ENCODE assay signal across 26 cellular contexts in genomic region chr1:76793594-76793993, GRCh38.
"Had no signal": no experiment of that assay in that cellular context is flagged by ENCODE, and none has a peak within 500 bp of the region (broad histone marks: within the 10 kb centered on the region; RNA-seq: fewer than 3 reads in every experiment).

No MANE protein-coding gene starts in this region.

- H3K9me3 Mint-ChIP-seq: activated CD4-positive, alpha-beta memory T cell treated with anti-CD3 and anti-CD28 coated beads, Interleukin-2, amount 10 ng/mL, durations not matched to agents 7 days and 5 days; activated CD4-positive, alpha-beta T cell treated with anti-CD3 and anti-CD28 coated beads, Interleukin-2, amount 10 ng/mL, durations not matched to agents 7 days and 5 days; activated T-cell treated with anti-CD3 and anti-CD28 coated beads, Interleukin-2, amount 50 U/mL, for 4 hours; activated T-helper 17 cell treated with anti-CD3 and anti-CD28 coated beads, Interleukin-2, amount 50 U/mL, for 72 hours; effector memory CD8-positive, alpha-beta T cell; WTC11 had no signal

- ATAC-seq: activated T-cell treated with anti-CD3 and anti-CD28 coated beads, Interleukin-2, amount 50 U/mL, for 4 hours; activated T-helper 17 cell treated with anti-CD3 and anti-CD28 coated beads, Interleukin-2, amount 50 U/mL, for 72 hours; effector memory CD8-positive, alpha-beta T cell; gastroesophageal sphincter; WTC11 had no signal

- H3K9me3 ChIP-seq: esophagus muscularis mucosa, gastroesophageal sphincter had no signal

- H3K27ac ChIP-seq: brain microvascular endothelial cell, esophagus muscularis mucosa, gastroesophageal sphincter had no signal

- H3K36me3 Mint-ChIP-seq: activated naive CD8-positive, alpha-beta T cell; WTC11 had no signal

- H3K27me3 Mint-ChIP-seq: activated CD4-positive, alpha-beta memory T cell treated with anti-CD3 and anti-CD28 coated beads, Interleukin-2, amount 10 ng/mL, durations not matched to agents 7 days and 5 days; activated CD4-positive, alpha-beta T cell treated with anti-CD3 and anti-CD28 coated beads, Interleukin-2, amount 10 ng/mL, durations not matched to agents 7 days and 5 days; effector memory CD8-positive, alpha-beta T cell had no signal

- H3K27ac Mint-ChIP-seq: activated CD4-positive, alpha-beta memory T cell treated with anti-CD3 and anti-CD28 coated beads, Interleukin-2, amount 10 ng/mL, durations not matched to agents 7 days and 5 days; activated CD4-positive, alpha-beta T cell treated with anti-CD3 and anti-CD28 coated beads, Interleukin-2, amount 10 ng/mL, durations not matched to agents 7 days and 5 days; activated naive CD8-positive, alpha-beta T cell; activated T-helper 17 cell treated with anti-CD3 and anti-CD28 coated beads, Interleukin-2, amount 50 U/mL, for 72 hours; effector memory CD8-positive, alpha-beta T cell; WTC11 had no signal

- H3K4me1 ChIP-seq: esophagus muscularis mucosa, gastroesophageal sphincter had no signal

- H3K36me3 ChIP-seq: brain microvascular endothelial cell, esophagus muscularis mucosa, gastroesophageal sphincter had no signal

- H3K4me1 Mint-ChIP-seq: activated CD4-positive, alpha-beta memory T cell treated with anti-CD3 and anti-CD28 coated beads, Interleukin-2, amount 10 ng/mL, durations not matched to agents 7 days and 5 days; activated CD4-positive, alpha-beta T cell treated with anti-CD3 and anti-CD28 coated beads, Interleukin-2, amount 10 ng/mL, durations not matched to agents 7 days and 5 days; activated T-helper 17 cell treated with anti-CD3 and anti-CD28 coated beads, Interleukin-2, amount 50 U/mL, for 72 hours; WTC11 had no signal

- H3K4me3 Mint-ChIP-seq: activated CD4-positive, alpha-beta memory T cell treated with anti-CD3 and anti-CD28 coated beads, Interleukin-2, amount 10 ng/mL, durations not matched to agents 7 days and 5 days; activated CD4-positive, alpha-beta T cell treated with anti-CD3 and anti-CD28 coated beads, Interleukin-2, amount 10 ng/mL, durations not matched to agents 7 days and 5 days; activated naive CD8-positive, alpha-beta T cell; activated T-cell treated with anti-CD3 and anti-CD28 coated beads, Interleukin-2, amount 50 U/mL, for 4 hours; activated T-helper 17 cell treated with anti-CD3 and anti-CD28 coated beads, Interleukin-2, amount 50 U/mL, for 72 hours; effector memory CD8-positive, alpha-beta T cell; WTC11 had no signal

- H3K27me3 ChIP-seq: brain microvascular endothelial cell, esophagus muscularis mucosa, gastroesophageal sphincter had no signal

- H3K4me3 ChIP-seq: esophagus muscularis mucosa, gastroesophageal sphincter had no signal

- DNase-seq: activated CD4-positive, alpha-beta memory T cell treated with anti-CD3 and anti-CD28 coated beads, Interleukin-2, amount 10 ng/mL, durations not matched to agents 7 days and 5 days; activated CD4-positive, alpha-beta T cell treated with anti-CD3 and anti-CD28 coated beads for 1 hour; activated CD4-positive, alpha-beta T cell treated with anti-CD3 and anti-CD28 coated beads for 4 hours; activated CD4-positive, alpha-beta T cell treated with anti-CD3 and anti-CD28 coated beads, Interleukin-2, amount 10 ng/mL, durations not matched to agents 7 days and 5 days; activated CD4-positive, alpha-beta T cell treated with anti-CD3 and anti-CD28 coated beads, Interleukin-2, amount 50 U/mL, for 4 hours; activated effector memory CD4-positive, alpha-beta T cell treated with Interleukin-2 at 50 U/mL for 16 hours; activated gamma-delta T cell treated with Interleukin-2 at 50 U/mL for 16 hours; activated naive CD4-positive, alpha-beta T cell treated with anti-CD3 and anti-CD28 coated beads, Interleukin-2, amount 50 U/mL, for 16 hours; activated naive CD4-positive, alpha-beta T cell treated with Interleukin-2 at 50 U/mL for 16 hours; activated T-cell treated with anti-CD3 and anti-CD28 coated beads, Interleukin-2, amount 50 U/mL, for 4 hours; amniotic stem cell; anterior cingulate cortex; brain microvascular endothelial cell; caudate nucleus; cortex of kidney; dermis blood vessel endothelial cell; effector CD4-positive, alpha-beta T cell; effector memory CD8-positive, alpha-beta T cell; erythroblast; foreskin melanocyte; T-helper 2 cell had no signal
